In genomic region chr4:24433515-24434192, GRCh38 we compare ENCODE assay signal across 16 cellular contexts.
"Had no signal": no experiment of that assay in that cellular context is flagged by ENCODE, and none has a peak within 500 bp of the region (broad histone marks: within the 10 kb centered on the region; RNA-seq: fewer than 3 reads in every experiment).

No MANE protein-coding gene starts in this region.

- DNase-seq: activated CD4-positive, alpha-beta T cell treated with anti-CD3 and anti-CD28 coated beads for 36 hours; activated CD8-positive, alpha-beta memory T cell treated with anti-CD3 and anti-CD28 coated beads, Interleukin-2, amount 50 U/mL, for 48 hours; activated CD8-positive, alpha-beta T cell treated with anti-CD3 and anti-CD28 coated beads for 36 hours; effector CD8-positive, alpha-beta T cell; lower lobe of right lung; naive B cell; stimulated activated CD4-positive, alpha-beta T cell treated with anti-CD3 and anti-CD28 coated beads, Interleukin-2, amount 100 ng/mL, for 24 hours; stimulated activated naive CD4-positive, alpha-beta T cell; T-helper 9 cell; transverse colon had no signal

- H3K9me3 ChIP-seq: gastroesophageal sphincter, lower lobe of right lung, neutrophil, transverse colon had no signal

- H3K36me3 Mint-ChIP-seq: naive B cell had no signal

- H3K4me3 ChIP-seq: coronary artery, gastroesophageal sphincter, lower lobe of right lung, transverse colon had no signal

- H3K27me3 ChIP-seq: gastroesophageal sphincter, neutrophil had no signal

- H3K4me1 ChIP-seq: gastroesophageal sphincter, lower lobe of right lung, transverse colon had no signal

- H3K27ac ChIP-seq: coronary artery, gastroesophageal sphincter, lower lobe of right lung, neutrophil, transverse colon, VCaP had no signal

- H3K27ac Mint-ChIP-seq: activated CD4-positive, alpha-beta T cell treated with anti-CD3 and anti-CD28 coated beads for 36 hours; activated CD8-positive, alpha-beta T cell treated with anti-CD3 and anti-CD28 coated beads for 36 hours; mesothelial cell of epicardium; naive B cell had no signal

- H3K36me3 ChIP-seq: gastroesophageal sphincter, lower lobe of right lung, neutrophil, transverse colon had no signal

- H3K4me3 Mint-ChIP-seq: activated CD4-positive, alpha-beta T cell treated with anti-CD3 and anti-CD28 coated beads for 36 hours; activated CD8-positive, alpha-beta T cell treated with anti-CD3 and anti-CD28 coated beads for 36 hours; mesothelial cell of epicardium had no signal

- ATAC-seq: activated CD4-positive, alpha-beta T cell treated with anti-CD3 and anti-CD28 coated beads for 36 hours; activated CD8-positive, alpha-beta T cell treated with anti-CD3 and anti-CD28 coated beads for 36 hours; gastroesophageal sphincter; lower lobe of right lung; sciatic nerve had no signal

- H3K9me3 Mint-ChIP-seq: activated CD8-positive, alpha-beta T cell treated with anti-CD3 and anti-CD28 coated beads for 36 hours had no signal

- H3K4me1 Mint-ChIP-seq: activated CD4-positive, alpha-beta T cell treated with anti-CD3 and anti-CD28 coated beads for 36 hours; naive B cell had no signal
